Comparison of ENCODE assay signal across 8 cellular contexts in genomic region chr7:151123485-151124204, GRCh38. TPM values are rescaled to one million over a fixed set of nuclear protein-coding genes. Genes with fewer than 3 reads are reported as not detected.
DNase-seq lines count a peak whose midpoint lies in the region; ATAC-seq and TF ChIP-seq lines count a peak whose summit lies in the region.

No MANE protein-coding gene starts in this region.

- POLR2A ChIA-PET in AG04449 (lab: Yijun Ruan, JAX), result interaction anchor here (0.6 kb wide), 1 partner anchor 124 kb away, joined by 3 read pairs; no protein-coding TSS in a partner anchor

- peak; percentile 100 for TF ChIP-seq CTCF in AG04449 (IDR thresholded peaks at IDR 0.05; ENCODE audit: insufficient read depth, low read length, missing control alignments)

- CTCF ChIA-PET in AG04449 (lab: Yijun Ruan, JAX), result interaction anchor here (0.6 to 5.0 kb wide), 46 partner anchors 9 to 228 kb away, joined by 3 to 85 read pairs (median 4); partner anchors contain the start of genes ABCF2, CHPF2 and GBX1

- ATAC-seq in GM18861 (IDR thresholded peaks at IDR 0.05; ENCODE audit: unreplicated experiment), result peak; percentile 84
- ATAC-seq in HG03175 (IDR thresholded peaks at IDR 0.05; ENCODE audit: unreplicated experiment), result peak; percentile 90
- ATAC-seq in left lobe of liver, result peak; percentile 93

- DNase-seq in AG04449 (ENCODE audit: low read depth, low spot score) (no peak), NCI-H460 (ENCODE audit: extremely low read depth, low read depth) (peak; percentile 82), cerebellar nuclear complex (lab: John Stamatoyannopoulos, UW) (peak; percentile 14 to 80), left lobe of liver (ENCODE audit: low spot score) (peak; percentile 82)
- DNase-seq in activated CD4-positive, alpha-beta T cell treated with anti-CD3 and anti-CD28 coated beads for 1 hour, result peak; percentile 73
- DNase-seq in stimulated activated CD4-positive, alpha-beta T cell treated with anti-CD3 and anti-CD28 coated beads, Interleukin-4, amount 100 ng/mL, for 48 hours (ENCODE audit: low read depth in 2 of 2), result peak; percentile 74 to 81

- no peak overlapping the region for H3K4me3 ChIP-seq in AG04449 (ENCODE audit: low read depth, low read length)

RNA-seq across cellular contexts. Expression of gene AGAP3, which starts 37.4 kb away (rescaled TPM):
- total RNA-seq in NCI-H460 (2014; rRNA removed; shearing (Covaris generic)), result 39.6 and 43.2 TPM in 2 replicates
- polyA plus RNA-seq in NCI-H460 (2014; cell fraction: nucleus; rRNA removed), result 90.8 and 96.6 TPM in 2 replicates
- total RNA-seq in left lobe of liver, result 54.7 TPM

RNA-seq across cellular contexts. Expression of gene TMUB1, which starts 40.4 kb away (rescaled TPM):
- 35.2 and 46.6 TPM in 2 replicates for total RNA-seq in NCI-H460 (2014; rRNA removed; shearing (Covaris generic))
- 75.0 and 113 TPM in 2 replicates for polyA plus RNA-seq in NCI-H460 (2014; cell fraction: nucleus; rRNA removed)
- total RNA-seq in left lobe of liver, result 60.4 TPM

RNA-seq across cellular contexts. Expression of gene FASTK, which starts 43.0 kb away (rescaled TPM):
- total RNA-seq in NCI-H460 (2014; rRNA removed; shearing (Covaris generic)), result 63.4 and 77.1 TPM in 2 replicates
- polyA plus RNA-seq in NCI-H460 (2014; cell fraction: nucleus; rRNA removed), result 536 and 578 TPM in 2 replicates
- 61.3 TPM for total RNA-seq in left lobe of liver

RNA-seq across cellular contexts. Expression of gene GBX1, which starts 43.8 kb away (rescaled TPM):
- not detected in 2 replicates for total RNA-seq in NCI-H460 (2014; rRNA removed; shearing (Covaris generic))
- polyA plus RNA-seq in NCI-H460 (2014; cell fraction: nucleus; rRNA removed), result not detected in 2 replicates
- not detected for total RNA-seq in left lobe of liver
